Comparison of ENCODE assay signal across 19 cellular contexts in genomic region chr16:87063543-87063942, GRCh38.
"Had no signal": no experiment of that assay in that cellular context is flagged by ENCODE, and none has a peak within 500 bp of the region (broad histone marks: within the 10 kb centered on the region; RNA-seq: fewer than 3 reads in every experiment).

No MANE protein-coding gene starts in this region.

- H3K27ac ChIP-seq: esophagus muscularis mucosa, suprapubic skin, upper lobe of right lung had no signal

- H3K36me3 Mint-ChIP-seq: activated naive CD8-positive, alpha-beta T cell treated with anti-CD3 and anti-CD28 coated beads for 36 hours; naive thymus-derived CD8-positive, alpha-beta T cell; WTC11 had no signal

- H3K9me3 ChIP-seq: esophagus muscularis mucosa, mucosa of descending colon, SK-N-SH, suprapubic skin, upper lobe of right lung had no signal

- H3K9ac ChIP-seq: SK-N-SH had no signal

- ATAC-seq: left colon; mucosa of descending colon; naive thymus-derived CD8-positive, alpha-beta T cell; stimulated activated naive CD8-positive, alpha-beta T cell treated with anti-CD3 and anti-CD28 coated beads, Interleukin-15, Interleukin-2, amounts not matched to agents 100 U/mL and 50 U/mL, for 24 hours; upper lobe of right lung had no signal

- H3K27ac Mint-ChIP-seq: activated CD4-positive, alpha-beta T cell treated with anti-CD3 and anti-CD28 coated beads, Interleukin-2, amount 10 ng/mL, durations not matched to agents 24 days and 14 days; activated naive CD8-positive, alpha-beta T cell treated with anti-CD3 and anti-CD28 coated beads for 36 hours; naive thymus-derived CD8-positive, alpha-beta T cell; T-helper 1 cell treated with Interleukin-12 subunit alpha and Interleukin-12 subunit beta and Interleukin-4 antibody, amounts not matched to agents 30 μg/mL and 1 μg/mL, for 36 hours; WTC11 had no signal

- H3K4me3 Mint-ChIP-seq: activated CD4-positive, alpha-beta T cell treated with anti-CD3 and anti-CD28 coated beads, Interleukin-2, amount 10 ng/mL, durations not matched to agents 24 days and 14 days; activated naive CD8-positive, alpha-beta T cell treated with anti-CD3 and anti-CD28 coated beads for 36 hours; naive thymus-derived CD8-positive, alpha-beta T cell; T-helper 1 cell treated with Interleukin-12 subunit alpha and Interleukin-12 subunit beta and Interleukin-4 antibody, amounts not matched to agents 30 μg/mL and 1 μg/mL, for 36 hours; WTC11 had no signal

- H3K9me2 ChIP-seq: SK-N-SH had no signal

- H3K4me1 Mint-ChIP-seq: activated naive CD8-positive, alpha-beta T cell treated with anti-CD3 and anti-CD28 coated beads for 36 hours had no signal

- H3K9me3 Mint-ChIP-seq: activated CD4-positive, alpha-beta T cell treated with anti-CD3 and anti-CD28 coated beads, Interleukin-2, amount 10 ng/mL, durations not matched to agents 24 days and 14 days; activated naive CD8-positive, alpha-beta T cell treated with anti-CD3 and anti-CD28 coated beads for 36 hours; naive thymus-derived CD8-positive, alpha-beta T cell; T-helper 1 cell treated with Interleukin-12 subunit alpha and Interleukin-12 subunit beta and Interleukin-4 antibody, amounts not matched to agents 30 μg/mL and 1 μg/mL, for 36 hours; WTC11 had no signal

- DNase-seq: activated CD4-positive, alpha-beta T cell treated with anti-CD3 and anti-CD28 coated beads, Interleukin-2, amount 10 ng/mL, durations not matched to agents 24 days and 14 days; activated effector memory CD4-positive, alpha-beta T cell treated with anti-CD3 and anti-CD28 coated beads, Interleukin-2, amount 50 U/mL, for 16 hours; activated naive CD8-positive, alpha-beta T cell treated with anti-CD3 and anti-CD28 coated beads for 36 hours; activated T-cell treated with anti-CD3 and anti-CD28 coated beads, Interleukin-2, amount 50 U/mL, for 1 hour; anterior cingulate cortex; caudate nucleus; cortex of kidney; left colon; mammary epithelial cell; mucosa of descending colon; naive thymus-derived CD8-positive, alpha-beta T cell; SK-N-SH; stimulated activated CD4-positive, alpha-beta T cell treated with anti-CD3 and anti-CD28 coated beads, Interleukin-2, amount 100 ng/mL, for 48 hours; stimulated activated naive CD8-positive, alpha-beta T cell treated with anti-CD3 and anti-CD28 coated beads, Interleukin-15, Interleukin-2, amounts not matched to agents 100 U/mL and 50 U/mL, for 24 hours; upper lobe of right lung had no signal

- H3K4me1 ChIP-seq: upper lobe of right lung had no signal

- H3K36me3 ChIP-seq: esophagus muscularis mucosa, suprapubic skin, upper lobe of right lung had no signal

- H3K4me2 ChIP-seq: SK-N-SH had no signal

- H3K4me3 ChIP-seq: esophagus muscularis mucosa, mucosa of descending colon, suprapubic skin, upper lobe of right lung had no signal
